In genomic region chr22:20023214-20023613, GRCh38 we compare ENCODE assay signal across 13 cellular contexts. TPM values are rescaled to one million over a fixed set of nuclear protein-coding genes. Genes with fewer than 3 reads are reported as not detected.
DNase-seq lines count a peak whose midpoint lies in the region; ATAC-seq and TF ChIP-seq lines count a peak whose summit lies in the region.
"Had no signal": no experiment of that assay in that cellular context is flagged by ENCODE, and none has a peak within 500 bp of the region (broad histone marks: within the 10 kb centered on the region; RNA-seq: fewer than 3 reads in every experiment).

No MANE protein-coding gene starts in this region.

- H3K27me3 ChIP-seq in DOHH2 (ENCODE audit: control insufficient read depth, low read length) (peaks cover 4% of the 10 kb centered on the region; the same call in 1 of the 2 replicates), prostate gland (replicated peaks; ENCODE audit: insufficient read depth) (no peaks in the 10 kb centered on the region)

- H3K4me3 ChIP-seq in DOHH2 (ENCODE audit: low read length): no peak overlapping the region
- H3K4me3 ChIP-seq in prostate gland: no peak overlapping the region

- intact Hi-C loops in activated CD4-positive, alpha-beta T cell treated with anti-CD3 and anti-CD28 coated beads for 36 hours (cut with DNase I, micrococcal nuclease): loop anchor here in 1 of 2 experiments (5.0 kb wide), 2 partner anchors 731 to 979 kb away; partner anchors contain the start of genes CLTCL1 and THAP7
- intact Hi-C loops in prostate gland (cut with DNase I): no loop called here

- H3K27ac Mint-ChIP-seq in activated CD4-positive, alpha-beta T cell treated with anti-CD3 and anti-CD28 coated beads for 36 hours: peak overlapping the region; percentile 47
- H3K27ac Mint-ChIP-seq in central memory CD8-positive, alpha-beta T cell (ENCODE audit: low read depth): no peak overlapping the region
- H3K27ac Mint-ChIP-seq in natural killer cell treated with Interleukin-12 subunit alpha and Interleukin-12 subunit beta and Interleukin-15 and Interleukin-18, amount 100 ng/mL, for 72 hours: peak overlapping the region in 1 of 2 donors; percentile 90

- peak overlapping the region; percentile 85 for H3K4me2 ChIP-seq in DOHH2 (ENCODE audit: low read length)

- H3K27ac ChIP-seq in DOHH2 (ENCODE audit: low read depth, low read length) (no peak overlapping the region), prostate gland (peak overlapping the region in 1 of 2 donors; percentile 47)

- TF ChIP-seq CTCF in DOHH2 (IDR thresholded peaks at IDR 0.05; ENCODE audit: low read depth, low read length, poor library complexity, severe bottlenecking): no peak
- TF ChIP-seq CTCF in prostate gland (IDR thresholded peaks at IDR 0.05): no peak

- no peak for TF ChIP-seq POLR2A in prostate gland (IDR thresholded peaks at IDR 0.05)

- no peak for ATAC-seq in activated CD4-positive, alpha-beta T cell treated with anti-CD3 and anti-CD28 coated beads for 36 hours
- ATAC-seq in central memory CD8-positive, alpha-beta T cell (replicated peaks; ENCODE audit: extremely low read depth, poor library complexity, severe bottlenecking): no peak
- ATAC-seq in natural killer cell treated with Interleukin-12 subunit alpha and Interleukin-12 subunit beta and Interleukin-15 and Interleukin-18, amount 100 ng/mL, for 72 hours: no peak
- ATAC-seq in GM19324 (IDR thresholded peaks at IDR 0.05; ENCODE audit: low FRiP score, unreplicated experiment): no peak
- ATAC-seq in GM21737 (IDR thresholded peaks at IDR 0.05; ENCODE audit: unreplicated experiment): no peak
- ATAC-seq: sciatic nerve had no signal

- no peak for DNase-seq in activated CD4-positive, alpha-beta T cell treated with anti-CD3 and anti-CD28 coated beads for 36 hours
- DNase-seq in activated CD4-positive, alpha-beta T cell treated with anti-CD3 and anti-CD28 coated beads, Interleukin-2, amount 50 U/mL, for 4 hours: no peak
- DNase-seq in central memory CD8-positive, alpha-beta T cell (ENCODE audit: low spot score in 2 of 2): no peak
- no peak for DNase-seq in natural killer cell treated with Interleukin-12 subunit alpha and Interleukin-12 subunit beta and Interleukin-15 and Interleukin-18, amount 100 ng/mL, for 72 hours (ENCODE audit: low spot score)
- DNase-seq in prostate gland (ENCODE audit: low spot score): no peak
- DNase-seq: 8988T; cerebellar nuclear complex; MM.1S; stimulated activated CD4-positive, alpha-beta T cell treated with anti-CD3 and anti-CD28 coated beads, Interleukin-4, amount 100 ng/mL, for 4 hours had no signal

- H3K9me3 Mint-ChIP-seq in activated CD4-positive, alpha-beta T cell treated with anti-CD3 and anti-CD28 coated beads for 36 hours (ENCODE audit: low read depth): no peaks in the 10 kb centered on the region
- H3K9me3 Mint-ChIP-seq in central memory CD8-positive, alpha-beta T cell: no peaks in the 10 kb centered on the region
- no peaks in the 10 kb centered on the region for H3K9me3 Mint-ChIP-seq in natural killer cell treated with Interleukin-12 subunit alpha and Interleukin-12 subunit beta and Interleukin-15 and Interleukin-18, amount 100 ng/mL, for 72 hours

- peaks cover 26% of the 10 kb centered on the region for H3K4me1 ChIP-seq in DOHH2 (ENCODE audit: control insufficient read depth, low read length)
- H3K4me1 ChIP-seq in prostate gland (replicated peaks): peaks cover 8% of the 10 kb centered on the region

- H3K36me3 Mint-ChIP-seq in activated CD4-positive, alpha-beta T cell treated with anti-CD3 and anti-CD28 coated beads for 36 hours (ENCODE audit: low read depth): no peaks in the 10 kb centered on the region
- peaks cover 25% of the 10 kb centered on the region for H3K36me3 Mint-ChIP-seq in central memory CD8-positive, alpha-beta T cell (ENCODE audit: insufficient read depth)
- no peaks in the 10 kb centered on the region for H3K36me3 Mint-ChIP-seq in natural killer cell treated with Interleukin-12 subunit alpha and Interleukin-12 subunit beta and Interleukin-15 and Interleukin-18, amount 100 ng/mL, for 72 hours

- no peaks in the 10 kb centered on the region for H3K9me2 ChIP-seq in DOHH2 (replicated peaks; ENCODE audit: control insufficient read depth, low read length)

- no peaks in the 10 kb centered on the region for H3F3A ChIP-seq in DOHH2 (ENCODE audit: control insufficient read depth, insufficient read depth)

- no peaks in the 10 kb centered on the region for H3K27me3 Mint-ChIP-seq in activated CD4-positive, alpha-beta T cell treated with anti-CD3 and anti-CD28 coated beads for 36 hours
- H3K27me3 Mint-ChIP-seq in central memory CD8-positive, alpha-beta T cell: no peaks in the 10 kb centered on the region
- H3K27me3 Mint-ChIP-seq in natural killer cell treated with Interleukin-12 subunit alpha and Interleukin-12 subunit beta and Interleukin-15 and Interleukin-18, amount 100 ng/mL, for 72 hours: no peaks in the 10 kb centered on the region

- H3K9me3 ChIP-seq in DOHH2 (ENCODE audit: control insufficient read depth, insufficient read depth, low read length) (no peaks in the 10 kb centered on the region), prostate gland (no peaks in the 10 kb centered on the region)

- 86% methylated on average over 8 of the region's 8 CpGs for WGBS in prostate gland

- peaks cover 30% of the 10 kb centered on the region for H3K4me1 Mint-ChIP-seq in activated CD4-positive, alpha-beta T cell treated with anti-CD3 and anti-CD28 coated beads for 36 hours
- H3K4me1 Mint-ChIP-seq in central memory CD8-positive, alpha-beta T cell: peaks cover 58% of the 10 kb centered on the region
- peaks cover 30 to 33% of the 10 kb centered on the region in 2 donors for H3K4me1 Mint-ChIP-seq in natural killer cell treated with Interleukin-12 subunit alpha and Interleukin-12 subunit beta and Interleukin-15 and Interleukin-18, amount 100 ng/mL, for 72 hours (ENCODE audit: low read depth in 2 of 2)

- peaks cover 42% of the 10 kb centered on the region for H3K79me2 ChIP-seq in DOHH2 (ENCODE audit: control insufficient read depth, low read length)

- CTCF ChIA-PET in activated CD4-positive, alpha-beta T cell treated with anti-CD3 and anti-CD28 coated beads for 36 hours (lab: Charles Lee): no interaction called here

- H3K4me3 Mint-ChIP-seq in activated CD4-positive, alpha-beta T cell treated with anti-CD3 and anti-CD28 coated beads for 36 hours: no peak overlapping the region
- peak overlapping the region; percentile 87 for H3K4me3 Mint-ChIP-seq in central memory CD8-positive, alpha-beta T cell
- peak overlapping the region; percentile 52 for H3K4me3 Mint-ChIP-seq in natural killer cell treated with Interleukin-12 subunit alpha and Interleukin-12 subunit beta and Interleukin-15 and Interleukin-18, amount 100 ng/mL, for 72 hours

- H3K36me3 ChIP-seq in DOHH2 (ENCODE audit: control insufficient read depth, low read length) (peaks cover 4% of the 10 kb centered on the region; the same call in 1 of the 2 replicates), prostate gland (no peaks in the 10 kb centered on the region)

- POLR2A ChIA-PET in activated CD4-positive, alpha-beta T cell treated with anti-CD3 and anti-CD28 coated beads for 36 hours (lab: Charles Lee): no interaction called here

- H4K20me1 ChIP-seq in DOHH2 (ENCODE audit: control insufficient read depth, insufficient read depth, low read depth, low read length): peaks cover 14% of the 10 kb centered on the region; the same call in 1 of the 2 replicates

RNA-seq across cellular contexts. Expression of gene TANGO2, which starts 2.3 kb away (rescaled TPM):
- 10 to 100 TPM; 20.3 to 22.8 TPM for total RNA-seq in activated CD4-positive, alpha-beta T cell treated with anti-CD3 and anti-CD28 coated beads for 36 hours
- total RNA-seq in natural killer cell treated with Interleukin-12 subunit alpha and Interleukin-12 subunit beta and Interleukin-15 and Interleukin-18, amount 100 ng/mL, for 72 hours: 10 to 100 TPM; 50.5 to 61.6 TPM
- 10 to 100 TPM; 34.3 to 40.1 TPM for total RNA-seq in prostate gland

RNA-seq across cellular contexts. Expression of gene ARVCF, which starts 6.6 kb away (rescaled TPM):
- 1 to 10 TPM; 1.3 to 2.1 TPM for total RNA-seq in activated CD4-positive, alpha-beta T cell treated with anti-CD3 and anti-CD28 coated beads for 36 hours
- total RNA-seq in natural killer cell treated with Interleukin-12 subunit alpha and Interleukin-12 subunit beta and Interleukin-15 and Interleukin-18, amount 100 ng/mL, for 72 hours: 1 to 10 TPM; 3.7 to 3.8 TPM
- total RNA-seq in prostate gland: 10 to 100 TPM; 39.6 to 65.9 TPM

RNA-seq across cellular contexts. Expression of gene DGCR8, which starts 56.8 kb away (rescaled TPM):
- total RNA-seq in activated CD4-positive, alpha-beta T cell treated with anti-CD3 and anti-CD28 coated beads for 36 hours: 10 to 100 TPM; 31.8 to 32.3 TPM
- 10 to 100 TPM; 60.1 to 89.5 TPM for total RNA-seq in natural killer cell treated with Interleukin-12 subunit alpha and Interleukin-12 subunit beta and Interleukin-15 and Interleukin-18, amount 100 ng/mL, for 72 hours
- 10 to 100 TPM; 20.9 to 47.6 TPM for total RNA-seq in prostate gland

Comparison
In these comparisons a context has a peak if more than half of its experiments do, and no peak if none do; other contexts are left out.
1. RNA of gene ARVCF, which starts 6.6 kb away (total RNA-seq): 39.6 to 65.9 TPM in prostate gland; 3.7 to 3.8 TPM in natural killer cell treated with Interleukin-12 subunit alpha and Interleukin-12 subunit beta and Interleukin-15 and Interleukin-18, amount 100 ng/mL, for 72 hours and 1.3 to 2.1 TPM in activated CD4-positive, alpha-beta T cell treated with anti-CD3 and anti-CD28 coated beads for 36 hours; every median in the first group is over 4 times any median in the second.